7 cellular contexts compared by ENCODE assay signal in genomic region chr19:32224371-32225244, GRCh38.
DNase-seq lines count a peak whose midpoint lies in the region; ATAC-seq and TF ChIP-seq lines count a peak whose summit lies in the region.

No MANE protein-coding gene starts in this region.

- H3K27me3 ChIP-seq in SJCRH30 (no peaks in the 10 kb centered on the region), cardiac muscle cell (peaks cover 97% of the 10 kb centered on the region), prostate gland (replicated peaks; ENCODE audit: insufficient read depth) (no peaks in the 10 kb centered on the region), aorta (ENCODE audit: control insufficient read depth in 1 of 2, insufficient read depth in 2 of 2, low read length in 1 of 2) (no peaks in the 10 kb centered on the region)

- ATAC-seq in HG02981 (IDR thresholded peaks at IDR 0.05; ENCODE audit: unreplicated experiment) (peak; percentile 60), aorta (ENCODE audit: low FRiP score) (peak; percentile 91)

- H3K4me3 ChIP-seq in GM12865 (ENCODE audit: low read depth, low read length) (no peak overlapping the region), SJCRH30 (peak overlapping the region; percentile 45), cardiac muscle cell (no peak overlapping the region), prostate gland (no peak overlapping the region), aorta (ENCODE audit: low read length in 2 of 2) (no peak overlapping the region)

- intact Hi-C loops in prostate gland (cut with DNase I), result loop anchor here (5.0 to 10.0 kb wide), 3 partner anchors 870 to 1542 kb away; no protein-coding TSS in a partner anchor
- intact Hi-C loops in aorta (cut with DNase I), result loop anchor here (5.0 kb wide), 3 partner anchors 1542 to 1557 kb away; no protein-coding TSS in a partner anchor

- no peak for TF ChIP-seq POLR2A in prostate gland (IDR thresholded peaks at IDR 0.05)

- H3K36me3 Mint-ChIP-seq in activated naive CD4-positive, alpha-beta T cell treated with anti-CD3 and anti-CD28 coated beads, Interleukin-2, amount 10 ng/mL, durations not matched to agents 7 days and 5 days, result no peaks in the 10 kb centered on the region

- H3K4me3 Mint-ChIP-seq in activated naive CD4-positive, alpha-beta T cell treated with anti-CD3 and anti-CD28 coated beads, Interleukin-2, amount 10 ng/mL, durations not matched to agents 7 days and 5 days, result no peak overlapping the region

- H3K27me3 Mint-ChIP-seq in activated naive CD4-positive, alpha-beta T cell treated with anti-CD3 and anti-CD28 coated beads, Interleukin-2, amount 10 ng/mL, durations not matched to agents 7 days and 5 days, result peaks cover 38% of the 10 kb centered on the region

- 18% methylated on average over 48 of the region's 51 CpGs for WGBS in prostate gland
- whole genome bisulfite sequencing in aorta, 2 donors, result 7 to 8% methylated on average over 51 of the region's 51 CpGs

- H3K9me3 Mint-ChIP-seq in activated naive CD4-positive, alpha-beta T cell treated with anti-CD3 and anti-CD28 coated beads, Interleukin-2, amount 10 ng/mL, durations not matched to agents 7 days and 5 days, result no peaks in the 10 kb centered on the region

- H3K27ac ChIP-seq in SJCRH30 (peak overlapping the region; percentile 26), cardiac muscle cell (no peak overlapping the region), prostate gland (no peak overlapping the region), aorta (ENCODE audit: low read depth in 1 of 2, low read length in 2 of 2) (no peak overlapping the region)

- H3K9me3 ChIP-seq in SJCRH30 (replicated peaks) (no peaks in the 10 kb centered on the region), cardiac muscle cell (ENCODE audit: low read depth) (no peaks in the 10 kb centered on the region), prostate gland (no peaks in the 10 kb centered on the region), aorta (ENCODE audit: control insufficient read depth, low read length) (no peaks in the 10 kb centered on the region)

- TF ChIP-seq CTCF in GM12865 (IDR thresholded peaks at IDR 0.05; ENCODE audit: insufficient read depth, low read depth, low read length, missing control alignments) (peak; percentile 88), cardiac muscle cell (IDR thresholded peaks at IDR 0.05; ENCODE audit: low read depth, low read length) (peak; percentile 97), prostate gland (IDR thresholded peaks at IDR 0.05) (peak; percentile 96 to 100 (median 98))

- H3K36me3 ChIP-seq in SJCRH30, result no peaks in the 10 kb centered on the region
- H3K36me3 ChIP-seq in cardiac muscle cell, result no peaks in the 10 kb centered on the region
- no peaks in the 10 kb centered on the region for H3K36me3 ChIP-seq in prostate gland
- H3K36me3 ChIP-seq in aorta (ENCODE audit: control insufficient read depth in 1 of 2, insufficient read depth in 2 of 2, low read length in 1 of 2), result no peaks in the 10 kb centered on the region

- peaks cover 4% of the 10 kb centered on the region; the same call in 1 of the 2 replicates for H3K4me1 ChIP-seq in SJCRH30
- H3K4me1 ChIP-seq in cardiac muscle cell (ENCODE audit: low read depth), result no peaks in the 10 kb centered on the region
- peaks cover 5% of the 10 kb centered on the region for H3K4me1 ChIP-seq in prostate gland (replicated peaks)
- no peaks in the 10 kb centered on the region for H3K4me1 ChIP-seq in aorta (ENCODE audit: control insufficient read depth in 1 of 2, insufficient read depth in 2 of 2, low read length in 2 of 2)

- CTCF ChIA-PET in activated naive CD4-positive, alpha-beta T cell treated with anti-CD3 and anti-CD28 coated beads, Interleukin-2, amount 10 ng/mL, durations not matched to agents 7 days and 5 days (lab: Charles Lee), result interaction anchor here (0.8 to 2.8 kb wide), 13 partner anchors 13 to 1558 kb away, joined by 3 to 12 read pairs (median 3); no protein-coding TSS in a partner anchor

- DNase-seq in GM12865 (ENCODE audit: low read depth), result peak; percentile 65
- peak; percentile 67 to 75 for DNase-seq in SJCRH30
- DNase-seq in activated naive CD4-positive, alpha-beta T cell treated with anti-CD3 and anti-CD28 coated beads, Interleukin-2, amount 10 ng/mL, durations not matched to agents 7 days and 5 days, result peak; percentile 63
- peak; percentile 58 to 69 for DNase-seq in cardiac muscle cell (ENCODE audit: low read depth in 1 of 2, low spot score in 1 of 2)
- DNase-seq in prostate gland (ENCODE audit: low spot score), result peak; percentile 23
- peak; percentile 58 to 87 for DNase-seq in aorta

- peaks cover 12% of the 10 kb centered on the region for H3K4me1 Mint-ChIP-seq in activated naive CD4-positive, alpha-beta T cell treated with anti-CD3 and anti-CD28 coated beads, Interleukin-2, amount 10 ng/mL, durations not matched to agents 7 days and 5 days

- no peak overlapping the region for H3K27ac Mint-ChIP-seq in activated naive CD4-positive, alpha-beta T cell treated with anti-CD3 and anti-CD28 coated beads, Interleukin-2, amount 10 ng/mL, durations not matched to agents 7 days and 5 days
